ENCODE assay signal across 8 cellular contexts in the genomic region with DNA sequence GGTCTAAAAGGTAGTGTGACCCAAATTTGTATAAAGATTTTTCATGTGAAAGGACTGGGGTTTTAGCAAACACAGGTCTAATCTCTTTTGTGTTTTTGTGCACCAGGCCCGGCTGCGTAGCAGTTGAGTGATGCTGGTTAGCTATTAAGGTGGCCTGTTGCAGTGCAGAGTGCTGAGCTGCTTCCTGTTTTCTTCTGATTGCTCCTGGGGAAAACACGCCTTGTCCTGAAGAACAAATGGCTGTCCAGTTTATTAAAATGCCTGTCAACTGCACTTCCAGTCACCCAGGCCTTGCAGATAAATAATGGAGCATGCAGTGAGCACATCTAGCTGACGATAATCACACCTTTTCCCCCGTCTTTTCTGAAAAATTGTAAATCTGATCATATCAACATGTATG. TPM values are rescaled to one million over a fixed set of nuclear protein-coding genes. Genes with fewer than 3 reads are reported as not detected.
A peak's percentile ranks its signal among the peaks of the same experiment; 100 is the strongest.
DNase-seq lines count a peak whose midpoint lies in the region; ATAC-seq and TF ChIP-seq lines count a peak whose summit lies in the region.

No MANE protein-coding gene starts in this region.

- H3K9ac ChIP-seq in endocrine pancreas (ENCODE audit: control insufficient read depth, insufficient read depth, low read length), result no peak overlapping the region

- H3K9me3 ChIP-seq in CD8-positive, alpha-beta T cell (ENCODE audit: low read length), result no peaks in the 10 kb centered on the region
- no peaks in the 10 kb centered on the region for H3K9me3 ChIP-seq in endocrine pancreas (ENCODE audit: control insufficient read depth, low read length)

- H3K27me3 Mint-ChIP-seq in CD8-positive, alpha-beta T cell (ENCODE audit: low read depth), result no peaks in the 10 kb centered on the region
- H3K27me3 Mint-ChIP-seq in activated CD4-positive, alpha-beta memory T cell treated with anti-CD3 and anti-CD28 coated beads, Interleukin-2, amount 10 ng/mL, durations not matched to agents 7 days and 5 days, result no peaks in the 10 kb centered on the region

- intact Hi-C loops in CD8-positive, alpha-beta T cell (cut with DNase I, micrococcal nuclease), result loop anchor here (1.0 to 10.0 kb wide), 12 partner anchors 21 to 1864 kb away; a partner anchor contains a TSS

- H3K4me3 Mint-ChIP-seq in CD8-positive, alpha-beta T cell, result peak overlapping the region; percentile 96
- peak overlapping the region; percentile 92 for H3K4me3 Mint-ChIP-seq in activated CD4-positive, alpha-beta memory T cell treated with anti-CD3 and anti-CD28 coated beads, Interleukin-2, amount 10 ng/mL, durations not matched to agents 7 days and 5 days

- POLR2A ChIA-PET in CD8-positive, alpha-beta T cell (lab: Charles Lee), result interaction anchor here (0.6 to 8.9 kb wide), 14 partner anchors 8 to 1285 kb away, joined by 3 to 200 read pairs (median 19); a partner anchor contains a TSS
- POLR2A ChIA-PET in activated CD4-positive, alpha-beta memory T cell treated with anti-CD3 and anti-CD28 coated beads, Interleukin-2, amount 10 ng/mL, durations not matched to agents 7 days and 5 days (lab: Charles Lee), result interaction anchor here (1.0 to 11.4 kb wide), 24 partner anchors 9 to 1321 kb away, joined by 3 to 253 read pairs (median 8); a partner anchor contains a TSS

- no peak for TF ChIP-seq CTCF in CD8-positive, alpha-beta T cell (IDR thresholded peaks at IDR 0.05)

- H3K4me1 Mint-ChIP-seq in CD8-positive, alpha-beta T cell (ENCODE audit: low read depth), result peaks cover 33% of the 10 kb centered on the region
- peaks cover 25% of the 10 kb centered on the region for H3K4me1 Mint-ChIP-seq in activated CD4-positive, alpha-beta memory T cell treated with anti-CD3 and anti-CD28 coated beads, Interleukin-2, amount 10 ng/mL, durations not matched to agents 7 days and 5 days

- H3K27me3 ChIP-seq in CD8-positive, alpha-beta T cell (ENCODE audit: insufficient read depth, low read length), result no peaks in the 10 kb centered on the region
- no peaks in the 10 kb centered on the region for H3K27me3 ChIP-seq in endocrine pancreas (ENCODE audit: control insufficient read depth, insufficient read depth, low read length)

- peak; percentile 69 for ATAC-seq in CD8-positive, alpha-beta T cell
- ATAC-seq in GM19397 (IDR thresholded peaks at IDR 0.05; ENCODE audit: unreplicated experiment), result peak; percentile 47
- peak; percentile 59 for ATAC-seq in HG03521 (IDR thresholded peaks at IDR 0.05; ENCODE audit: unreplicated experiment)

- peaks cover 23% of the 10 kb centered on the region for H3K4me1 ChIP-seq in CD8-positive, alpha-beta T cell (ENCODE audit: insufficient read depth, low read length)
- H3K4me1 ChIP-seq in endocrine pancreas (ENCODE audit: control insufficient read depth, insufficient read depth, low read length), result peaks cover 15% of the 10 kb centered on the region

- H3K36me3 Mint-ChIP-seq in CD8-positive, alpha-beta T cell, result peaks cover 25% of the 10 kb centered on the region
- peaks cover 14% of the 10 kb centered on the region for H3K36me3 Mint-ChIP-seq in activated CD4-positive, alpha-beta memory T cell treated with anti-CD3 and anti-CD28 coated beads, Interleukin-2, amount 10 ng/mL, durations not matched to agents 7 days and 5 days (ENCODE audit: low read depth)

- H3K27ac Mint-ChIP-seq in CD8-positive, alpha-beta T cell, result peak overlapping the region; percentile 97
- H3K27ac Mint-ChIP-seq in activated CD4-positive, alpha-beta memory T cell treated with anti-CD3 and anti-CD28 coated beads, Interleukin-2, amount 10 ng/mL, durations not matched to agents 7 days and 5 days, result peak overlapping the region; percentile 94

- H3K9me3 Mint-ChIP-seq in CD8-positive, alpha-beta T cell, result no peaks in the 10 kb centered on the region
- H3K9me3 Mint-ChIP-seq in activated CD4-positive, alpha-beta memory T cell treated with anti-CD3 and anti-CD28 coated beads, Interleukin-2, amount 10 ng/mL, durations not matched to agents 7 days and 5 days, result no peaks in the 10 kb centered on the region

- peak overlapping the region; percentile 90 for H3K27ac ChIP-seq in CD8-positive, alpha-beta T cell (ENCODE audit: low read depth, low read length)

- H3K36me3 ChIP-seq in CD8-positive, alpha-beta T cell (ENCODE audit: insufficient read depth, low read length), result no peaks in the 10 kb centered on the region
- H3K36me3 ChIP-seq in endocrine pancreas (ENCODE audit: control insufficient read depth, insufficient read depth, low read length), result no peaks in the 10 kb centered on the region

- CTCF ChIA-PET in CD8-positive, alpha-beta T cell (lab: Charles Lee), result interaction anchor here (0.8 to 6.6 kb wide), 16 partner anchors 9 to 722 kb away, joined by 3 to 78 read pairs (median 6); a partner anchor contains a TSS
- CTCF ChIA-PET in activated CD4-positive, alpha-beta memory T cell treated with anti-CD3 and anti-CD28 coated beads, Interleukin-2, amount 10 ng/mL, durations not matched to agents 7 days and 5 days (lab: Charles Lee), result interaction anchor here (0.6 to 9.3 kb wide), 13 partner anchors 12 to 723 kb away, joined by 3 to 167 read pairs (median 14); a partner anchor contains a TSS

- peak; percentile 42 to 77 (median 65) for DNase-seq in CD8-positive, alpha-beta T cell
- DNase-seq in NCI-H82 (lab: John Stamatoyannopoulos, UW) (peak; percentile 94), midbrain (lab: John Stamatoyannopoulos, UW) (peak; percentile 76)
- DNase-seq in activated CD4-positive, alpha-beta memory T cell treated with anti-CD3 and anti-CD28 coated beads, Interleukin-2, amount 10 ng/mL, durations not matched to agents 7 days and 5 days, result peak; percentile 83
- DNase-seq in stimulated activated CD8-positive, alpha-beta memory T cell treated with anti-CD3 and anti-CD28 coated beads, Interleukin-4, amount 100 ng/mL, for 48 hours, result peak; percentile 68

- H3K4me3 ChIP-seq in CD8-positive, alpha-beta T cell (ENCODE audit: low read depth, low read length), result peak overlapping the region; percentile 94
- H3K4me3 ChIP-seq in endocrine pancreas (ENCODE audit: control insufficient read depth, insufficient read depth, low read length), result peak overlapping the region; percentile 98

RNA-seq across cellular contexts. Expression of a gene that starts 1.8 kb away (rescaled TPM):
- 10 to 100 TPM; 51.8 to 53.8 TPM for total RNA-seq in CD8-positive, alpha-beta T cell
- 10 to 100 TPM; 33.0 to 34.7 TPM for total RNA-seq in activated CD4-positive, alpha-beta memory T cell treated with anti-CD3 and anti-CD28 coated beads, Interleukin-2, amount 10 ng/mL, durations not matched to agents 7 days and 5 days

RNA-seq across cellular contexts. Expression of a gene that starts 19.3 kb away (rescaled TPM):
- total RNA-seq in CD8-positive, alpha-beta T cell, result not detected
- not detected for total RNA-seq in activated CD4-positive, alpha-beta memory T cell treated with anti-CD3 and anti-CD28 coated beads, Interleukin-2, amount 10 ng/mL, durations not matched to agents 7 days and 5 days

RNA-seq across cellular contexts. Expression of a gene that starts 21.1 kb away (rescaled TPM):
- total RNA-seq in CD8-positive, alpha-beta T cell, result 1 to 10 TPM; 5.6 to 5.9 TPM
- total RNA-seq in activated CD4-positive, alpha-beta memory T cell treated with anti-CD3 and anti-CD28 coated beads, Interleukin-2, amount 10 ng/mL, durations not matched to agents 7 days and 5 days, result 10 to 100 TPM; 20.6 to 22.2 TPM

RNA-seq across cellular contexts. Expression of a gene that starts 43.5 kb away (rescaled TPM):
- total RNA-seq in CD8-positive, alpha-beta T cell, result not detected
- total RNA-seq in activated CD4-positive, alpha-beta memory T cell treated with anti-CD3 and anti-CD28 coated beads, Interleukin-2, amount 10 ng/mL, durations not matched to agents 7 days and 5 days, result not detected

Comparison
In these comparisons a context has a peak if more than half of its experiments do, and no peak if none do; other contexts are left out.
1. Peak in every context shown above with its lines: DNase-seq, ATAC-seq, H3K4me3 ChIP-seq and H3K27ac ChIP-seq.